Comparison of ENCODE assay signal across 8 cellular contexts in genomic region chr5:77560677-77561263, GRCh38.
DNase-seq lines count a peak whose midpoint lies in the region; ATAC-seq, FAIRE-seq and TF ChIP-seq lines count a peak whose summit lies in the region.

No MANE protein-coding gene starts in this region.

- H3K4me3 ChIP-seq in WI38 (ENCODE audit: low read depth, low read length), result no peak overlapping the region

- peak; percentile 99 for FAIRE-seq in islet of Langerhans (lab: Jason Lieb, UNC)

- peak; percentile 26; the same call in 1 of the 2 replicates for TF ChIP-seq CTCF in WI38 (IDR thresholded peaks at IDR 0.05; ENCODE audit: low read depth, low read length)

- ATAC-seq in activated CD4-positive, CD25-positive, alpha-beta regulatory T cell treated with anti-CD3 and anti-CD28 coated beads, Interleukin-2, amount 50 U/mL, for 24 hours, result no peak
- ATAC-seq in GM18909 (IDR thresholded peaks at IDR 0.05; ENCODE audit: poor library complexity, unreplicated experiment), result no peak

- peak; percentile 52 for DNase-seq in NOMO-1 treated with DMSO at 0.1 percent for 48 hours (lab: John Stamatoyannopoulos, UW; ENCODE audit: unreplicated experiment)
- no peak for DNase-seq in NOMO-1 treated with dmso at 0.1 percent for 144 hours (lab: John Stamatoyannopoulos, UW; ENCODE audit: unreplicated experiment)
- DNase-seq in NCI-H1694 (lab: John Stamatoyannopoulos, UW), result peak; percentile 58
- DNase-seq in cortex of kidney (lab: John Stamatoyannopoulos, UW), result no peak

Comparison
In these comparisons a context has a peak if more than half of its experiments do, and no peak if none do; other contexts are left out.
1. DNase-seq: peak in NOMO-1 treated with DMSO at 0.1 percent for 48 hours (single experiment) and NCI-H1694 (single experiment); none in NOMO-1 treated with dmso at 0.1 percent for 144 hours (single experiment) and cortex of kidney (single experiment).